8 cellular contexts compared by ENCODE assay signal in genomic region chr9:20623021-20623747, GRCh38. TPM values are rescaled to one million over a fixed set of nuclear protein-coding genes. Genes with fewer than 3 reads are reported as not detected.
DNase-seq lines count a peak whose midpoint lies in the region; ATAC-seq and TF ChIP-seq lines count a peak whose summit lies in the region.

No MANE protein-coding gene starts in this region.

- TF ChIP-seq EP300 in ovary (IDR thresholded peaks at IDR 0.05) (no peak), upper lobe of left lung (IDR thresholded peaks at IDR 0.05) (no peak)

- H3K27ac ChIP-seq in foreskin keratinocyte: no peak overlapping the region
- peak overlapping the region in 1 of 2 donors; percentile 25 for H3K27ac ChIP-seq in ovary
- H3K27ac ChIP-seq in upper lobe of left lung: peak overlapping the region; percentile 83 to 90 (median 86)

- TF ChIP-seq CTCF in foreskin keratinocyte (conservative IDR thresholded peaks at IDR 0.05) (no peak), ovary (IDR thresholded peaks at IDR 0.05) (no peak), upper lobe of left lung (IDR thresholded peaks at IDR 0.05) (no peak)

- intact Hi-C loops in ovary (cut with DNase I): loop anchor here (5.0 to 10.0 kb wide), 10 partner anchors 59 to 698 kb away; partner anchors contain the start of gene FOCAD (in 2 of the 4)

- ATAC-seq in GM21381 (IDR thresholded peaks at IDR 0.05; ENCODE audit: unreplicated experiment) (peak; percentile 15), foreskin keratinocyte (peak; percentile 1), upper lobe of left lung (ENCODE audit: low FRiP score in 2 of 2) (peak in 1 of 2 donors; percentile 32)

- H3K36me3 ChIP-seq in ovary (no peaks in the 10 kb centered on the region), upper lobe of left lung (no peaks in the 10 kb centered on the region)

- H3K9me3 ChIP-seq in ovary (no peaks in the 10 kb centered on the region), upper lobe of left lung (no peaks in the 10 kb centered on the region)

- DNase-seq in AML-193 (lab: John Stamatoyannopoulos, UW) (peak; percentile 20 to 21), NCI-H524 (lab: John Stamatoyannopoulos, UW) (peak; percentile 74 to 77), foreskin keratinocyte (peak; percentile 19 to 57), ovary (peak; percentile 30 to 57 (median 52)), upper lobe of left lung (peak; percentile 34 to 86), foreskin melanocyte (no peak)
- DNase-seq in activated T-cell treated with anti-CD3 and anti-CD28 coated beads, Interleukin-2, amount 50 U/mL, for 48 hours: peak; percentile 73

- TF ChIP-seq POLR2A in ovary (IDR thresholded peaks at IDR 0.05) (no peak), upper lobe of left lung (IDR thresholded peaks at IDR 0.05) (no peak)

- peaks cover under 1% of the 10 kb centered on the region for H3K4me1 ChIP-seq in foreskin keratinocyte
- peaks cover 2% of the 10 kb centered on the region for H3K4me1 ChIP-seq in ovary (ENCODE audit: insufficient read depth)
- peaks cover 19 to 44% (median 34%) of the 10 kb centered on the region in 4 donors for H3K4me1 ChIP-seq in upper lobe of left lung

- H3K4me3 ChIP-seq in ovary: peak overlapping the region; percentile 69
- peak overlapping the region; percentile 60 to 88 (median 74) for H3K4me3 ChIP-seq in upper lobe of left lung

- 1% methylated on average over 40 of the region's 40 CpGs for WGBS in ovary, 3 donors
- WGBS in upper lobe of left lung, 2 donors: 0 to 1% methylated on average over 40 of the region's 40 CpGs

- H3K27me3 ChIP-seq in foreskin keratinocyte (no peaks in the 10 kb centered on the region), ovary (no peaks in the 10 kb centered on the region), upper lobe of left lung (no peaks in the 10 kb centered on the region)

RNA-seq across cellular contexts. Expression of gene MLLT3, which starts 0.9 kb away (rescaled TPM):
- total RNA-seq in foreskin keratinocyte: 11.9 and 16.9 TPM in 2 replicates
- polyA plus RNA-seq in foreskin keratinocyte: 8.0 and 8.1 TPM in 2 replicates
- 10 to 100 TPM in 6 of 7 donors, 1 to 10 TPM in 1; 8.7 to 15.4 (median 13.8) TPM for total RNA-seq in ovary
- 10 to 100 TPM; 10.5 to 14.3 TPM for polyA plus RNA-seq in ovary
- 10 to 100 TPM; 13.8 to 30.4 (median 20.9) TPM for total RNA-seq in upper lobe of left lung
